Comparison of ENCODE assay signal across 13 cellular contexts in the genomic region with DNA sequence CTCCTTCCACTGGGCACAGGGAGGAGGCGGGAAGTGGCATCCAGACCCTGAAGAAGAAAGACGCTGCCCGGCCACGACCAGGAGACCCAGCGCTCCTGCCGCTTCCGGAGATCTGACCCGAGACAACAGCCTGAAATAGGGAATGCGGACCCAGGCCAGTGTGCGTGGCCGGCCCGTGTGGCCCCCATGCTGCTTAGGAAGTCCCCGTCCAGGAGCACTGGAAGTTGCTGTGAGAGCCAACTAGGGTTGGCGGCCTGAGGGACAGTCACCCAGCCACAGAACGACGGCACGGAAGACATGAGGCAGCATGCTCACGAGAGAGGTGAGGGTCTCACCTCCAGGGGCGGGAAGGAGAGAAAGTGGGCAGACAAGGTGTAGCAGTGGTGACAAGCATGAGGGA.
"Had no signal": no experiment of that assay in that cellular context is flagged by ENCODE, and none has a peak within 500 bp of the region (broad histone marks: within the 10 kb centered on the region; RNA-seq: fewer than 3 reads in every experiment).

No MANE protein-coding gene starts in this region.

- H3K9me3 ChIP-seq: heart left ventricle, lower lobe of right lung, ovary, upper lobe of left lung had no signal

- H3K4me3 ChIP-seq: heart left ventricle, lower lobe of right lung, ovary, upper lobe of left lung had no signal

- DNase-seq: activated CD4-positive, alpha-beta T cell treated with anti-CD3 and anti-CD28 coated beads, Interleukin-2, amount 10 ng/mL, durations not matched to agents 7 days and 5 days; activated naive CD4-positive, alpha-beta T cell treated with anti-CD3 and anti-CD28 coated beads for 36 hours; dermis blood vessel endothelial cell; effector memory CD8-positive, alpha-beta T cell; heart left ventricle; left colon; lower lobe of right lung; ovary; stimulated activated naive CD8-positive, alpha-beta T cell treated with anti-CD3 and anti-CD28 coated beads, Interleukin-15, amount 100 ng/mL, for 72 hours had no signal

- H3K27me3 ChIP-seq: heart left ventricle, ovary, upper lobe of left lung had no signal

- ATAC-seq: activated T-helper 17 cell treated with anti-CD3 and anti-CD28 coated beads, Interleukin-2, amount 50 U/mL, for 72 hours; effector memory CD8-positive, alpha-beta T cell; heart left ventricle; left colon; lower lobe of right lung; sciatic nerve; stimulated activated naive CD8-positive, alpha-beta T cell treated with anti-CD3 and anti-CD28 coated beads, Interleukin-15, amount 100 ng/mL, for 72 hours had no signal

- H3K27me3 Mint-ChIP-seq: activated CD4-positive, alpha-beta T cell treated with anti-CD3 and anti-CD28 coated beads, Interleukin-2, amount 10 ng/mL, durations not matched to agents 7 days and 5 days; activated T-helper 17 cell treated with anti-CD3 and anti-CD28 coated beads, Interleukin-2, amount 50 U/mL, for 72 hours; effector memory CD8-positive, alpha-beta T cell; stimulated activated naive CD8-positive, alpha-beta T cell treated with anti-CD3 and anti-CD28 coated beads, Interleukin-15, amount 100 ng/mL, for 72 hours had no signal

- H3K27ac Mint-ChIP-seq: activated CD4-positive, alpha-beta T cell treated with anti-CD3 and anti-CD28 coated beads, Interleukin-2, amount 10 ng/mL, durations not matched to agents 7 days and 5 days; activated naive CD4-positive, alpha-beta T cell treated with anti-CD3 and anti-CD28 coated beads for 36 hours; activated T-helper 17 cell treated with anti-CD3 and anti-CD28 coated beads, Interleukin-2, amount 50 U/mL, for 72 hours; T-helper 1 cell treated with Interleukin-12 subunit alpha and Interleukin-12 subunit beta and Interleukin-4 antibody, amounts not matched to agents 30 μg/mL and 1 μg/mL, for 36 hours had no signal

- H3K4me1 Mint-ChIP-seq: activated CD4-positive, alpha-beta T cell treated with anti-CD3 and anti-CD28 coated beads, Interleukin-2, amount 10 ng/mL, durations not matched to agents 7 days and 5 days had no signal

- H3K4me3 Mint-ChIP-seq: activated CD4-positive, alpha-beta T cell treated with anti-CD3 and anti-CD28 coated beads, Interleukin-2, amount 10 ng/mL, durations not matched to agents 7 days and 5 days; activated naive CD4-positive, alpha-beta T cell treated with anti-CD3 and anti-CD28 coated beads for 36 hours; activated T-helper 17 cell treated with anti-CD3 and anti-CD28 coated beads, Interleukin-2, amount 50 U/mL, for 72 hours; effector memory CD8-positive, alpha-beta T cell; stimulated activated naive CD8-positive, alpha-beta T cell treated with anti-CD3 and anti-CD28 coated beads, Interleukin-15, amount 100 ng/mL, for 72 hours; T-helper 1 cell treated with Interleukin-12 subunit alpha and Interleukin-12 subunit beta and Interleukin-4 antibody, amounts not matched to agents 30 μg/mL and 1 μg/mL, for 36 hours had no signal

- H3K9me3 Mint-ChIP-seq: activated CD4-positive, alpha-beta T cell treated with anti-CD3 and anti-CD28 coated beads, Interleukin-2, amount 10 ng/mL, durations not matched to agents 7 days and 5 days; activated naive CD4-positive, alpha-beta T cell treated with anti-CD3 and anti-CD28 coated beads for 36 hours; activated T-helper 17 cell treated with anti-CD3 and anti-CD28 coated beads, Interleukin-2, amount 50 U/mL, for 72 hours; effector memory CD8-positive, alpha-beta T cell; stimulated activated naive CD8-positive, alpha-beta T cell treated with anti-CD3 and anti-CD28 coated beads, Interleukin-15, amount 100 ng/mL, for 72 hours; T-helper 1 cell treated with Interleukin-12 subunit alpha and Interleukin-12 subunit beta and Interleukin-4 antibody, amounts not matched to agents 30 μg/mL and 1 μg/mL, for 36 hours had no signal

- H3K27ac ChIP-seq: heart left ventricle, lower lobe of right lung, ovary, upper lobe of left lung had no signal

- H3K36me3 ChIP-seq: ovary had no signal
